In genomic region chr1:41394918-41395598, GRCh38 we compare ENCODE assay signal across 9 cellular contexts. TPM values are rescaled to one million over a fixed set of nuclear protein-coding genes. Genes with fewer than 3 reads are reported as not detected.
DNase-seq lines count a peak whose midpoint lies in the region; ATAC-seq, FAIRE-seq and TF ChIP-seq lines count a peak whose summit lies in the region.
"Had no signal": no experiment of that assay in that cellular context is flagged by ENCODE, and none has a peak within 500 bp of the region (broad histone marks: within the 10 kb centered on the region; RNA-seq: fewer than 3 reads in every experiment).

No MANE protein-coding gene starts in this region.

- no peaks in the 10 kb centered on the region for H3K9me3 ChIP-seq in keratinocyte (ENCODE audit: control insufficient read depth, low read depth, low read length)

- POLR2A ChIA-PET in WTC11 (lab: Charles Lee): interaction anchor here (0.6 to 1.6 kb wide), 7 partner anchors 10 to 86 kb away, joined by 3 to 9 read pairs (median 4); partner anchors contain the start of gene FOXO6

- no peak overlapping the region for H3K4me2 ChIP-seq in keratinocyte (ENCODE audit: control insufficient read depth, extremely low read depth, insufficient read depth, low read depth, low read length)

- H3K9me1 ChIP-seq in keratinocyte (ENCODE audit: control insufficient read depth, extremely low read depth, insufficient read depth, low read length): no peaks in the 10 kb centered on the region

- H3K79me2 ChIP-seq in keratinocyte (ENCODE audit: control insufficient read depth, insufficient read depth, low read length): no peaks in the 10 kb centered on the region

- H3K27ac ChIP-seq in keratinocyte (ENCODE audit: control insufficient read depth, insufficient read depth, low read length): no peak overlapping the region

- peaks cover 2% of the 10 kb centered on the region for H3K9me3 Mint-ChIP-seq in WTC11
- H3K9me3 Mint-ChIP-seq in stimulated activated memory B cell treated with anti-CD40 and anti-IgM and Interleukin-4, amounts not matched to agents 10 μg/mL and 1 μg/mL and 100 μg/mL, for 72 hours: peaks cover under 1% of the 10 kb centered on the region

- CTCF ChIA-PET in WTC11 (lab: Charles Lee): interaction anchor here (0.8 to 5.2 kb wide), 34 partner anchors 9 to 179 kb away, joined by 3 to 106 read pairs (median 8); partner anchors contain the start of gene FOXO6

- no peak overlapping the region for H2AFZ ChIP-seq in keratinocyte (ENCODE audit: control insufficient read depth, low read length)

- H3K4me3 Mint-ChIP-seq in WTC11: peak overlapping the region; percentile 49
- no peak overlapping the region for H3K4me3 Mint-ChIP-seq in stimulated activated memory B cell treated with anti-CD40 and anti-IgM and Interleukin-4, amounts not matched to agents 10 μg/mL and 1 μg/mL and 100 μg/mL, for 72 hours

- no peaks in the 10 kb centered on the region for H4K20me1 ChIP-seq in keratinocyte (ENCODE audit: control insufficient read depth, extremely low read depth, insufficient read depth, low read length)

- H3K27me3 ChIP-seq in keratinocyte (ENCODE audit: control insufficient read depth, extremely low read depth, insufficient read depth, low read length): peaks cover 52% of the 10 kb centered on the region

- H3K4me1 ChIP-seq in keratinocyte (ENCODE audit: control insufficient read depth, extremely low read depth, insufficient read depth, low read length): no peaks in the 10 kb centered on the region

- peaks cover 5% of the 10 kb centered on the region for H3K27me3 Mint-ChIP-seq in WTC11 (ENCODE audit: low read depth)
- peaks cover 56% of the 10 kb centered on the region for H3K27me3 Mint-ChIP-seq in stimulated activated memory B cell treated with anti-CD40 and anti-IgM and Interleukin-4, amounts not matched to agents 10 μg/mL and 1 μg/mL and 100 μg/mL, for 72 hours

- TF ChIP-seq CTCF in WTC11 (IDR thresholded peaks at IDR 0.05) (no peak), keratinocyte (optimal IDR thresholded peaks at IDR 0.05 in 1 of 3, IDR thresholded peaks at IDR 0.05 in 1 of 3, conservative IDR thresholded peaks at IDR 0.05 in 1 of 3; ENCODE audit: extremely low read depth in 1 of 3, insufficient read depth in 2 of 3, low read length in 3 of 3) (peak; percentile 0 to 11 (median 8))

- dilution Hi-C loops in keratinocyte (cut with MboI; ENCODE audit: extremely low pct_ligation_motif_present, low sequenced_read_pairs): no loop called here

- H3K27ac Mint-ChIP-seq in WTC11: no peak overlapping the region
- no peak overlapping the region for H3K27ac Mint-ChIP-seq in stimulated activated memory B cell treated with anti-CD40 and anti-IgM and Interleukin-4, amounts not matched to agents 10 μg/mL and 1 μg/mL and 100 μg/mL, for 72 hours

- H3K4me1 Mint-ChIP-seq in WTC11: peaks cover 59% of the 10 kb centered on the region
- H3K4me1 Mint-ChIP-seq in stimulated activated memory B cell treated with anti-CD40 and anti-IgM and Interleukin-4, amounts not matched to agents 10 μg/mL and 1 μg/mL and 100 μg/mL, for 72 hours: no peaks in the 10 kb centered on the region

- H3K36me3 Mint-ChIP-seq in WTC11: peaks cover under 1% of the 10 kb centered on the region; the same call in 1 of the 2 replicates
- H3K36me3 Mint-ChIP-seq in stimulated activated memory B cell treated with anti-CD40 and anti-IgM and Interleukin-4, amounts not matched to agents 10 μg/mL and 1 μg/mL and 100 μg/mL, for 72 hours: no peaks in the 10 kb centered on the region

- no peak overlapping the region for H3K9ac ChIP-seq in keratinocyte (ENCODE audit: control insufficient read depth, extremely low read depth, insufficient read depth, low read length)

- FAIRE-seq in keratinocyte (lab: Jason Lieb, UNC): no peak
- FAIRE-seq: endometrium had no signal

- H3K36me3 ChIP-seq in keratinocyte (ENCODE audit: control insufficient read depth in 2 of 2, extremely low read depth in 1 of 2, insufficient read depth in 2 of 2, low read length in 2 of 2): no peaks in the 10 kb centered on the region

- DNase-seq in DMS153 (lab: John Stamatoyannopoulos, UW) (peak; percentile 61), NCI-H1105 treated with DMSO at 0.1 percent for 48 hours (lab: John Stamatoyannopoulos, UW) (peak; percentile 89), WTC11 (ENCODE audit: low spot score) (peak; percentile 78), keratinocyte (ENCODE audit: low read depth, low spot score) (no peak), inferior parietal cortex (ENCODE audit: extremely low spot score) (no peak), T-helper 9 cell (no peak)

- ATAC-seq in WTC11: peak; percentile 89
- no peak for ATAC-seq in stimulated activated memory B cell treated with anti-CD40 and anti-IgM and Interleukin-4, amounts not matched to agents 10 μg/mL and 1 μg/mL and 100 μg/mL, for 72 hours
- no peak for ATAC-seq in GM19467 (IDR thresholded peaks at IDR 0.05; ENCODE audit: unreplicated experiment)

- no peak overlapping the region for H3K4me3 ChIP-seq in keratinocyte (ENCODE audit: control insufficient read depth in 2 of 3, extremely low read depth in 1 of 3, insufficient read depth in 2 of 3, low read depth in 1 of 3, low read length in 3 of 3)

TF ChIP-seq in WTC11, 78 proteins besides CTCF, POLR2A, EP300 and RAD21 (continues in another document):
- TF ChIP-seq FOXP4 (CRISPR knock-in tag; IDR thresholded peaks at IDR 0.05) (0 out of 2 replicates have a peak, but pooled peaks have one; percentile 12), E2F5 (CRISPR knock-in tag; IDR thresholded peaks at IDR 0.05) (no peak), ZNF317 (CRISPR knock-in tag; IDR thresholded peaks at IDR 0.05; ENCODE audit: borderline replicate concordance, low read depth) (no peak), SP1 (CRISPR knock-in tag; conservative IDR thresholded peaks at IDR 0.05) (0 out of 2 replicates have a peak, but pooled peaks have one; percentile 36), ZNF416 (CRISPR knock-in tag; IDR thresholded peaks at IDR 0.05) (no peak), CBFB (CRISPR knock-in tag; IDR thresholded peaks at IDR 0.05; ENCODE audit: low read depth) (no peak), JAZF1 (CRISPR knock-in tag; IDR thresholded peaks at IDR 0.05) (no peak), RORB (CRISPR knock-in tag; IDR thresholded peaks at IDR 0.05) (no peak), TEAD4 (CRISPR knock-in tag; IDR thresholded peaks at IDR 0.05) (no peak), NFATC4 (CRISPR knock-in tag; IDR thresholded peaks at IDR 0.05) (no peak), HMGXB4 (CRISPR knock-in tag; IDR thresholded peaks at IDR 0.05) (no peak), ZNF219 (CRISPR knock-in tag; IDR thresholded peaks at IDR 0.05; ENCODE audit: borderline replicate concordance) (no peak), MXD4 (CRISPR knock-in tag; IDR thresholded peaks at IDR 0.05; ENCODE audit: borderline replicate concordance) (no peak), HMGA2 (CRISPR knock-in tag; IDR thresholded peaks at IDR 0.05) (no peak), CDX4 (CRISPR knock-in tag; IDR thresholded peaks at IDR 0.05; ENCODE audit: borderline replicate concordance) (no peak)

RNA-seq across cellular contexts. Expression of gene FOXO6, which starts 33.8 kb away (rescaled TPM):
- 5.4 to 7.4 TPM (median 7.0 TPM) in 3 replicates for total RNA-seq in WTC11 (2021)
- not detected in 3 replicates for polyA plus RNA-seq in keratinocyte
- polyA plus RNA-seq in keratinocyte (2011; ENCODE audit: low read depth): not detected
- not detected in 2 replicates for polyA plus RNA-seq in keratinocyte (2011; cell fraction: cytosol; rRNA removed)
- polyA plus RNA-seq in keratinocyte (2011; cell fraction: nucleus; rRNA removed): not detected in 2 replicates
- 0.18 TPM in 1 of 2 replicates, not detected in the other for polyA plus RNA-seq in keratinocyte (2012; ENCODE audit: low replicate concordance)
- not detected in 3 replicates for polyA minus RNA-seq in keratinocyte
- not detected for polyA minus RNA-seq in keratinocyte (2011; cell fraction: cytosol; rRNA and poly(A)+ RNA removed)
- not detected in 2 replicates for polyA minus RNA-seq in keratinocyte (2011; cell fraction: nucleus; rRNA and poly(A)+ RNA removed)

Comparison
In these comparisons a context has a peak if more than half of its experiments do, and no peak if none do; other contexts are left out.
1. DNase-seq: peak in DMS153 (single experiment), NCI-H1105 treated with DMSO at 0.1 percent for 48 hours (single experiment) and WTC11 (single experiment); none in keratinocyte (single experiment), inferior parietal cortex (single experiment) and T-helper 9 cell (single experiment).